Comparison of ENCODE assay signal across 10 cellular contexts in genomic region chr6:32010856-32011530, GRCh38. TPM values are rescaled to one million over a fixed set of nuclear protein-coding genes. Genes with fewer than 3 reads are reported as not detected.
A peak's percentile ranks its signal among the peaks of the same experiment; 100 is the strongest.
DNase-seq lines count a peak whose midpoint lies in the region; ATAC-seq and TF ChIP-seq lines count a peak whose summit lies in the region.
"Not testable (repeated sequence)": the region's sequence is repeated elsewhere in the genome, so short reads cannot be mapped to it uniquely, and the experiment has no call there.
"Had no signal": no experiment of that assay in that cellular context is flagged by ENCODE, and none has a peak within 500 bp of the region (broad histone marks: within the 10 kb centered on the region; RNA-seq: fewer than 3 reads in every experiment).

No MANE protein-coding gene starts in this region.

- CTCF ChIA-PET in Caco-2 (lab: Charles Lee), result not testable (repeated sequence)

- H3K36me3 ChIP-seq in Caco-2 (ENCODE audit: control insufficient read depth, insufficient read depth, low read length); WERI-Rb-1; left lung; sigmoid colon: not testable (repeated sequence)

- H3K27me3 Mint-ChIP-seq in Caco-2 (ENCODE audit: insufficient read depth, unreplicated experiment); chondrocyte (ENCODE audit: low read depth); natural killer cell treated with Interleukin-12 subunit alpha and Interleukin-12 subunit beta and Interleukin-15 and Interleukin-18, amount 100 ng/mL, for 72 hours: not testable (repeated sequence)

- H3K27ac ChIP-seq in WERI-Rb-1, left lung, sigmoid colon: not testable (repeated sequence)

- not testable (repeated sequence) for BruUV-seq in Caco-2 (replicated peaks; lab: Mats Ljungman, UMichigan)

- ATAC-seq in left lung; natural killer cell treated with Interleukin-12 subunit alpha and Interleukin-12 subunit beta and Interleukin-15 and Interleukin-18, amount 100 ng/mL, for 72 hours: not testable (repeated sequence)

- not testable (repeated sequence) for H3K4me1 Mint-ChIP-seq in Caco-2 (ENCODE audit: low read depth, unreplicated experiment); chondrocyte (ENCODE audit: low read depth); natural killer cell treated with Interleukin-12 subunit alpha and Interleukin-12 subunit beta and Interleukin-15 and Interleukin-18, amount 100 ng/mL, for 72 hours (ENCODE audit: low read depth in 2 of 2)

- TF ChIP-seq EP300 in sigmoid colon (IDR thresholded peaks at IDR 0.05), result not testable (repeated sequence)

- DNase-seq in Caco-2, result peak; percentile 0 to 25
- DNase-seq in WERI-Rb-1, result peak; percentile 7
- peak; percentile 30 for DNase-seq in activated CD8-positive, alpha-beta memory T cell treated with anti-CD3 and anti-CD28 coated beads, Interleukin-2, amount 50 U/mL, for 48 hours
- DNase-seq in chondrocyte (ENCODE audit: low spot score), result peak; percentile 50
- DNase-seq in left lung, result peak; percentile 18 to 66
- DNase-seq in natural killer cell treated with Interleukin-12 subunit alpha and Interleukin-12 subunit beta and Interleukin-15 and Interleukin-18, amount 100 ng/mL, for 72 hours (ENCODE audit: low spot score), result peak; percentile 48
- peak; percentile 39 for DNase-seq in sigmoid colon

- not testable (repeated sequence) for TF ChIP-seq POLR2A in sigmoid colon (IDR thresholded peaks at IDR 0.05)

- H3K9me3 Mint-ChIP-seq in Caco-2 (ENCODE audit: unreplicated experiment); chondrocyte (ENCODE audit: low read depth); natural killer cell treated with Interleukin-12 subunit alpha and Interleukin-12 subunit beta and Interleukin-15 and Interleukin-18, amount 100 ng/mL, for 72 hours: not testable (repeated sequence)

- H3K9me3 ChIP-seq in Caco-2; WERI-Rb-1 (ENCODE audit: severe bottlenecking); left lung; sigmoid colon: not testable (repeated sequence)

- not testable (repeated sequence) for H3K4me3 ChIP-seq in Caco-2 (ENCODE audit: low read depth, low read length); WERI-Rb-1 (ENCODE audit: low read depth, low read length); left lung; sigmoid colon

- WGBS in sigmoid colon, 2 donors, result 70 to 80% methylated on average over 17 to 18 of the region's 27 CpGs

- H3K27ac Mint-ChIP-seq in Caco-2 (ENCODE audit: unreplicated experiment); chondrocyte (ENCODE audit: unreplicated experiment); natural killer cell treated with Interleukin-12 subunit alpha and Interleukin-12 subunit beta and Interleukin-15 and Interleukin-18, amount 100 ng/mL, for 72 hours: not testable (repeated sequence)

- not testable (repeated sequence) for TF ChIP-seq CTCF in Caco-2 (IDR thresholded peaks at IDR 0.05; ENCODE audit: insufficient read depth in 1 of 2, low read depth in 1 of 2, low read length in 1 of 2, severe bottlenecking in 1 of 2, unreplicated experiment in 1 of 2); WERI-Rb-1 (IDR thresholded peaks at IDR 0.05; ENCODE audit: low read depth, low read length); chondrocyte (IDR thresholded peaks at IDR 0.05); left lung (IDR thresholded peaks at IDR 0.05); sigmoid colon (IDR thresholded peaks at IDR 0.05)

- H3K36me3 Mint-ChIP-seq in Caco-2 (ENCODE audit: insufficient read depth, unreplicated experiment); chondrocyte (ENCODE audit: low read depth); natural killer cell treated with Interleukin-12 subunit alpha and Interleukin-12 subunit beta and Interleukin-15 and Interleukin-18, amount 100 ng/mL, for 72 hours: not testable (repeated sequence)

- not testable (repeated sequence) for H3K27me3 ChIP-seq in Caco-2 (replicated peaks; ENCODE audit: control insufficient read depth, insufficient read depth, low read length); WERI-Rb-1 (ENCODE audit: insufficient read depth, low read depth, severe bottlenecking); left lung; sigmoid colon

- intact Hi-C loops in Caco-2 (cut with micrococcal nuclease; ENCODE audit: unreplicated experiment); left lung (cut with DNase I); sigmoid colon (cut with DNase I): not testable (repeated sequence)

- not testable (repeated sequence) for H3K4me1 ChIP-seq in Caco-2, left lung, sigmoid colon

- H3K4me3 Mint-ChIP-seq in Caco-2 (ENCODE audit: unreplicated experiment); chondrocyte (ENCODE audit: unreplicated experiment); natural killer cell treated with Interleukin-12 subunit alpha and Interleukin-12 subunit beta and Interleukin-15 and Interleukin-18, amount 100 ng/mL, for 72 hours: not testable (repeated sequence)

- POLR2A ChIA-PET in Caco-2 (lab: Charles Lee), result not testable (repeated sequence)

RNA-seq across cellular contexts. Expression of gene C4B, which starts 3.6 kb away (rescaled TPM):
- total RNA-seq in Caco-2 (2022) (1.1 and 1.4 TPM in 2 replicates), chondrocyte (7.3 to 10.3 TPM (median 9.6 TPM) in 3 replicates), left lung (100 to 1,000 TPM in 1 of 2 donors, 10 to 100 TPM in 1; 81.3 to 101 TPM), sigmoid colon (100 to 1,000 TPM in 2 of 4 donors, 10 to 100 TPM in 2; 74.2 to 291 (median 155) TPM)
- total RNA-seq in natural killer cell treated with Interleukin-12 subunit alpha and Interleukin-12 subunit beta and Interleukin-15 and Interleukin-18, amount 100 ng/mL, for 72 hours, result 1 to 10 TPM; 3.4 to 5.0 TPM
- 10 to 100 TPM in 1 of 3 donors, 1 to 10 TPM in 2; 3.2 to 64.7 (median 4.2) TPM for polyA plus RNA-seq in sigmoid colon

RNA-seq across cellular contexts. Expression of gene CYP21A2, which starts 27.2 kb away (rescaled TPM):
- not detected in 2 replicates for total RNA-seq in Caco-2 (2022)
- 0.30 to 0.68 TPM (median 0.41 TPM) in 3 replicates for total RNA-seq in chondrocyte
- total RNA-seq in left lung, result under 1 TPM; 0.23 to 0.47 TPM
- 1 to 10 TPM in 1 of 2 donors, not detected in 1; 1.3 TPM for total RNA-seq in natural killer cell treated with Interleukin-12 subunit alpha and Interleukin-12 subunit beta and Interleukin-15 and Interleukin-18, amount 100 ng/mL, for 72 hours
- 1 to 10 TPM; 1.1 to 4.9 (median 3.2) TPM for total RNA-seq in sigmoid colon
- 1 to 10 TPM in 1 of 3 donors, under 1 TPM in 1, not detected in 1; 0.57 to 1.2 TPM for polyA plus RNA-seq in sigmoid colon
- total RNA-seq: CD4-positive, CD25-positive, alpha-beta regulatory T cell; G401; GM23248 had no signal
- polyA plus RNA-seq: CD4-positive, CD25-positive, alpha-beta regulatory T cell; GM23248 had no signal

RNA-seq across cellular contexts. Expression of gene C4A, which starts 29.1 kb away (rescaled TPM):
- total RNA-seq in Caco-2 (2022), result 1.0 and 1.5 TPM in 2 replicates
- 7.2 to 13.3 TPM (median 10.5 TPM) in 3 replicates for total RNA-seq in chondrocyte
- 100 to 1,000 TPM in 1 of 2 donors, 10 to 100 TPM in 1; 95.5 to 124 TPM for total RNA-seq in left lung
- 10 to 100 TPM in 1 of 2 donors, 1 to 10 TPM in 1; 4.4 to 13.3 TPM for total RNA-seq in natural killer cell treated with Interleukin-12 subunit alpha and Interleukin-12 subunit beta and Interleukin-15 and Interleukin-18, amount 100 ng/mL, for 72 hours
- 100 to 1,000 TPM in 3 of 4 donors, 10 to 100 TPM in 1; 46.7 to 254 (median 179) TPM for total RNA-seq in sigmoid colon
- polyA plus RNA-seq in sigmoid colon, result 10 to 100 TPM in 1 of 3 donors, 1 to 10 TPM in 2; 2.3 to 63.4 (median 3.0) TPM

RNA-seq across cellular contexts. Expression of gene DXO, which starts 39.1 kb away (rescaled TPM):
- total RNA-seq in Caco-2 (2022), result 22.4 and 23.7 TPM in 2 replicates
- 15.8 to 25.9 TPM (median 19.3 TPM) in 3 replicates for total RNA-seq in chondrocyte
- total RNA-seq in left lung, result 10 to 100 TPM; 16.2 to 17.8 TPM
- total RNA-seq in natural killer cell treated with Interleukin-12 subunit alpha and Interleukin-12 subunit beta and Interleukin-15 and Interleukin-18, amount 100 ng/mL, for 72 hours, result 10 to 100 TPM; 11.4 to 27.5 TPM
- total RNA-seq in sigmoid colon, result 10 to 100 TPM; 11.4 to 22.7 (median 18.3) TPM
- 10 to 100 TPM in 1 of 3 donors, 1 to 10 TPM in 2; 8.4 to 17.3 (median 9.9) TPM for polyA plus RNA-seq in sigmoid colon

RNA-seq across cellular contexts. Expression of gene SKIC2, which starts 52.0 kb away (rescaled TPM):
- total RNA-seq in Caco-2 (2022), result 70.0 and 77.9 TPM in 2 replicates
- total RNA-seq in chondrocyte, result 56.9 to 85.6 TPM (median 61.2 TPM) in 3 replicates
- 10 to 100 TPM; 65.4 to 67.9 TPM for total RNA-seq in left lung
- total RNA-seq in natural killer cell treated with Interleukin-12 subunit alpha and Interleukin-12 subunit beta and Interleukin-15 and Interleukin-18, amount 100 ng/mL, for 72 hours, result 100 to 1,000 TPM; 103 to 164 TPM
- total RNA-seq in sigmoid colon, result 10 to 100 TPM; 22.1 to 73.4 (median 33.4) TPM
- 10 to 100 TPM; 25.0 to 68.2 (median 30.6) TPM for polyA plus RNA-seq in sigmoid colon
